In the genomic region with DNA sequence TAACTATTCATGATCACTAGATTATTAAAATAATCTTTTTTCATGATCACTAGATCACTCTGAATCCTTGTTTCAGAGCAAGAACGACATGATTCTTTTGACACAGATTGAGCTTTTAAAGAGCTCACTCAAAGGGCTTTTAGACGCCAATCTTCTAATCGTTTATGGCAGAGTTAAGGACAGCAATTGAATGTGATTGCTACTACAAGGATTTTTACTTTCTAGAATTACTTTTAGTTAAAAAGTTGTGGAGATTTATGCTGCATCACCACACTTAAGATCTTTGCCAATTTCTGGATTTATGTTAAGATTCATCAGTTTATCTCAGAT, we compare ENCODE assay signal across 1 cellular context.
TF ChIP-seq lines count a peak whose summit lies in the region.

No MANE protein-coding gene starts in this region.

TF ChIP-seq in HCT116, 20 proteins besides CTCF, POLR2A, EP300 and RAD21:
- TF ChIP-seq SIN3A (IDR thresholded peaks at IDR 0.05; ENCODE audit: low read depth) = no peak
- TF ChIP-seq YY1 (IDR thresholded peaks at IDR 0.05; ENCODE audit: extremely low read depth, insufficient replicate concordance, low read depth, low read length) = no peak
- no peak for TF ChIP-seq EZH2phosphoT487 (IDR thresholded peaks at IDR 0.05; ENCODE audit: borderline replicate concordance)
- TF ChIP-seq, protein P1, sequence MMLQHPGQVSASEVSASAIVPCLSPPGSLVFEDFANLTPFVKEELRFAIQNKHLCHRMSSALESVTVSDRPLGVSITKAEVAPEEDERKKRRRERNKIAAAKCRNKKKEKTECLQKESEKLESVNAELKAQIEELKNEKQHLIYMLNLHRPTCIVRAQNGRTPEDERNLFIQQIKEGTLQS (IDR thresholded peaks at IDR 0.05) = no peak
- no peak for TF ChIP-seq JUND (IDR thresholded peaks at IDR 0.05)
- TF ChIP-seq, protein P2, sequence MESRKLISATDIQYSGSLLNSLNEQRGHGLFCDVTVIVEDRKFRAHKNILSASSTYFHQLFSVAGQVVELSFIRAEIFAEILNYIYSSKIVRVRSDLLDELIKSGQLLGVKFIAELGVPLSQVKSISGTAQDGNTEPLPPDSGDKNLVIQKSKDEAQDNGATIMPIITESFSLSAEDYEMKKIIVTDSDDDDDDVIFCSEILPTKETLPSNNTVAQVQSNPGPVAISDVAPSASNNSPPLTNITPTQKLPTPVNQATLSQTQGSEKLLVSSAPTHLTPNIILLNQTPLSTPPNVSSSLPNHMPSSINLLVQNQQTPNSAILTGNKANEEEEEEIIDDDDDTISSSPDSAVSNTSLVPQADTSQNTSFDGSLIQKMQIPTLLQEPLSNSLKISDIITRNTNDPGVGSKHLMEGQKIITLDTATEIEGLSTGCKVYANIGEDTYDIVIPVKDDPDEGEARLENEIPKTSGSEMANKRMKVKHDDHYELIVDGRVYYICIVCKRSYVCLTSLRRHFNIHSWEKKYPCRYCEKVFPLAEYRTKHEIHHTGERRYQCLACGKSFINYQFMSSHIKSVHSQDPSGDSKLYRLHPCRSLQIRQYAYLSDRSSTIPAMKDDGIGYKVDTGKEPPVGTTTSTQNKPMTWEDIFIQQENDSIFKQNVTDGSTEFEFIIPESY (IDR thresholded peaks at IDR 0.05; ENCODE audit: extremely low read depth, insufficient replicate concordance, low read length) = no peak
- TF ChIP-seq TCF7L2 (IDR thresholded peaks at IDR 0.05; ENCODE audit: borderline replicate concordance, extremely low read depth, insufficient read depth, insufficient read length) = no peak
- TF ChIP-seq, protein P3, sequence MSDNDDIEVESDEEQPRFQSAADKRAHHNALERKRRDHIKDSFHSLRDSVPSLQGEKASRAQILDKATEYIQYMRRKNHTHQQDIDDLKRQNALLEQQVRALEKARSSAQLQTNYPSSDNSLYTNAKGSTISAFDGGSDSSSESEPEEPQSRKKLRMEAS (IDR thresholded peaks at IDR 0.05) = no peak
- TF ChIP-seq ZFX (IDR thresholded peaks at IDR 0.05) = no peak
- TF ChIP-seq CBX3 (IDR thresholded peaks at IDR 0.05; ENCODE audit: low read depth) = no peak
- TF ChIP-seq, protein P4, sequence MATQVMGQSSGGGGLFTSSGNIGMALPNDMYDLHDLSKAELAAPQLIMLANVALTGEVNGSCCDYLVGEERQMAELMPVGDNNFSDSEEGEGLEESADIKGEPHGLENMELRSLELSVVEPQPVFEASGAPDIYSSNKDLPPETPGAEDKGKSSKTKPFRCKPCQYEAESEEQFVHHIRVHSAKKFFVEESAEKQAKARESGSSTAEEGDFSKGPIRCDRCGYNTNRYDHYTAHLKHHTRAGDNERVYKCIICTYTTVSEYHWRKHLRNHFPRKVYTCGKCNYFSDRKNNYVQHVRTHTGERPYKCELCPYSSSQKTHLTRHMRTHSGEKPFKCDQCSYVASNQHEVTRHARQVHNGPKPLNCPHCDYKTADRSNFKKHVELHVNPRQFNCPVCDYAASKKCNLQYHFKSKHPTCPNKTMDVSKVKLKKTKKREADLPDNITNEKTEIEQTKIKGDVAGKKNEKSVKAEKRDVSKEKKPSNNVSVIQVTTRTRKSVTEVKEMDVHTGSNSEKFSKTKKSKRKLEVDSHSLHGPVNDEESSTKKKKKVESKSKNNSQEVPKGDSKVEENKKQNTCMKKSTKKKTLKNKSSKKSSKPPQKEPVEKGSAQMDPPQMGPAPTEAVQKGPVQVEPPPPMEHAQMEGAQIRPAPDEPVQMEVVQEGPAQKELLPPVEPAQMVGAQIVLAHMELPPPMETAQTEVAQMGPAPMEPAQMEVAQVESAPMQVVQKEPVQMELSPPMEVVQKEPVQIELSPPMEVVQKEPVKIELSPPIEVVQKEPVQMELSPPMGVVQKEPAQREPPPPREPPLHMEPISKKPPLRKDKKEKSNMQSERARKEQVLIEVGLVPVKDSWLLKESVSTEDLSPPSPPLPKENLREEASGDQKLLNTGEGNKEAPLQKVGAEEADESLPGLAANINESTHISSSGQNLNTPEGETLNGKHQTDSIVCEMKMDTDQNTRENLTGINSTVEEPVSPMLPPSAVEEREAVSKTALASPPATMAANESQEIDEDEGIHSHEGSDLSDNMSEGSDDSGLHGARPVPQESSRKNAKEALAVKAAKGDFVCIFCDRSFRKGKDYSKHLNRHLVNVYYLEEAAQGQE (IDR thresholded peaks at IDR 0.05; ENCODE audit: low read depth) = no peak
- TF ChIP-seq FOSL1 (IDR thresholded peaks at IDR 0.05; ENCODE audit: low read depth) = no peak
- TF ChIP-seq CEBPB (IDR thresholded peaks at IDR 0.05; ENCODE audit: low read depth) = no peak
- no peak for TF ChIP-seq SRF (IDR thresholded peaks at IDR 0.05; ENCODE audit: low read depth)
- TF ChIP-seq ELF1 (IDR thresholded peaks at IDR 0.05; ENCODE audit: borderline replicate concordance, low read depth) = no peak
- TF ChIP-seq EZH2 (IDR thresholded peaks at IDR 0.05) = no peak
